Comparison of ENCODE assay signal across 14 cellular contexts in genomic region chr5:149441194-149441753, GRCh38.
"Had no signal": no experiment of that assay in that cellular context is flagged by ENCODE, and none has a peak within 500 bp of the region (broad histone marks: within the 10 kb centered on the region; RNA-seq: fewer than 3 reads in every experiment).

No MANE protein-coding gene starts in this region.

- ATAC-seq: activated T-cell treated with anti-CD3 and anti-CD28 coated beads, Interleukin-2, amount 50 U/mL, for 4 hours; left ventricle myocardium superior; psoas muscle; T-helper 17 cell had no signal

- DNase-seq: activated CD4-positive, alpha-beta memory T cell treated with anti-CD3 and anti-CD28 coated beads, Interleukin-2, amount 10 ng/mL, durations not matched to agents 7 days and 5 days; activated CD4-positive, alpha-beta T cell treated with anti-CD3 and anti-CD28 coated beads for 4 hours; activated effector memory CD4-positive, alpha-beta T cell treated with Interleukin-2 at 50 U/mL for 16 hours; activated T-cell treated with anti-CD3 and anti-CD28 coated beads, Interleukin-2, amount 50 U/mL, for 4 hours; adrenal gland; dorsolateral prefrontal cortex; endodermal cell; hippocampal formation; left ventricle myocardium superior; psoas muscle; right lobe of liver; T-helper 17 cell had no signal

- H3K27me3 ChIP-seq: adrenal gland, dorsolateral prefrontal cortex, esophagus muscularis mucosa, right lobe of liver had no signal

- H3K27ac ChIP-seq: adrenal gland, dorsolateral prefrontal cortex, psoas muscle, right lobe of liver had no signal

- H3K4me3 ChIP-seq: adrenal gland, dorsolateral prefrontal cortex, esophagus muscularis mucosa, psoas muscle, right lobe of liver had no signal

- H3K27ac Mint-ChIP-seq: activated CD4-positive, alpha-beta memory T cell treated with anti-CD3 and anti-CD28 coated beads, Interleukin-2, amount 10 ng/mL, durations not matched to agents 7 days and 5 days; activated naive CD4-positive, alpha-beta T cell treated with anti-CD3 and anti-CD28 coated beads, Interleukin-2, amount 50 U/mL, for 24 hours; endodermal cell had no signal

- H3K36me3 Mint-ChIP-seq: activated naive CD4-positive, alpha-beta T cell treated with anti-CD3 and anti-CD28 coated beads, Interleukin-2, amount 50 U/mL, for 24 hours had no signal

- H3K27me3 Mint-ChIP-seq: activated naive CD4-positive, alpha-beta T cell treated with anti-CD3 and anti-CD28 coated beads, Interleukin-2, amount 50 U/mL, for 24 hours had no signal

- H3K36me3 ChIP-seq: adrenal gland, esophagus muscularis mucosa, right lobe of liver had no signal

- H3K9me3 Mint-ChIP-seq: activated CD4-positive, alpha-beta memory T cell treated with anti-CD3 and anti-CD28 coated beads, Interleukin-2, amount 10 ng/mL, durations not matched to agents 7 days and 5 days; activated naive CD4-positive, alpha-beta T cell treated with anti-CD3 and anti-CD28 coated beads, Interleukin-2, amount 50 U/mL, for 24 hours; activated T-cell treated with anti-CD3 and anti-CD28 coated beads, Interleukin-2, amount 50 U/mL, for 4 hours; endodermal cell had no signal

- H3K4me3 Mint-ChIP-seq: activated CD4-positive, alpha-beta memory T cell treated with anti-CD3 and anti-CD28 coated beads, Interleukin-2, amount 10 ng/mL, durations not matched to agents 7 days and 5 days; activated naive CD4-positive, alpha-beta T cell treated with anti-CD3 and anti-CD28 coated beads, Interleukin-2, amount 50 U/mL, for 24 hours; activated T-cell treated with anti-CD3 and anti-CD28 coated beads, Interleukin-2, amount 50 U/mL, for 4 hours; endodermal cell; T-helper 17 cell had no signal

- H3K9me3 ChIP-seq: adrenal gland, esophagus muscularis mucosa, psoas muscle, right lobe of liver had no signal
